1 cellular context compared by ENCODE assay signal in the genomic region with DNA sequence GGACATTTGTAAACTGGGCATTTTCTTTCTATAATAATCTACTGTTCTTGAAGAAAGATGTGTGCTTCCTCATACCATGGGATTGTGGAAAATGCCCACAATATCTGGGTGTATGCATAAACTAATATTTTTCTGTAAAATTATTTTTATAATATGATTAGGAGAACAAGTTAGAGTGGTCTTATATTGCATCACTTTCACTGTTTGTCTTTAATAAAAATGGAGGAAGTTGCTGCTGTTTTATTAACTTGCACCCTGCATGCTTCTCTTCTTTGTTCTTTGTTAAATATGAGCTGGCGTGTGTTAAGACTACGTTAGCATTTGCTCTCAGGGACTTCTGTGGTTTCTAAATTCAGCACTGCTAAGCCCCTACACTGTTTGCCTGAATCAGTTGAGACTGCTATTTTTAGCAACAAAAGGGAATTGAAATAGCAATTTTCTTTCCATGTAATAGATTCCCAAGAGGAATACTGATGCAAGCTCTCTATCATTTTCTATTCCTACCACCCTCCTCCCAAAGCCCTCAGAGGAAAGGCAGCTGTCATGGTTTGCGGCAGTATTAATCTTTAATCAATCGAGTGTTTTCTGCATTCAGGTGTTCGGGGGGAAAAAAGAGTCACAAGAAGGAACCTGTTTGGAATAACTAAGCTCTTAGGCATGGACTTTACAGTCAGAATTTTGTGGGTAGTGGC.
TF ChIP-seq lines count a peak whose summit lies in the region.

No MANE protein-coding gene starts in this region.

TF ChIP-seq in GM23338, 12 proteins besides CTCF, POLR2A, EP300 and RAD21 (continued from another document):
- TF ChIP-seq, protein P1, sequence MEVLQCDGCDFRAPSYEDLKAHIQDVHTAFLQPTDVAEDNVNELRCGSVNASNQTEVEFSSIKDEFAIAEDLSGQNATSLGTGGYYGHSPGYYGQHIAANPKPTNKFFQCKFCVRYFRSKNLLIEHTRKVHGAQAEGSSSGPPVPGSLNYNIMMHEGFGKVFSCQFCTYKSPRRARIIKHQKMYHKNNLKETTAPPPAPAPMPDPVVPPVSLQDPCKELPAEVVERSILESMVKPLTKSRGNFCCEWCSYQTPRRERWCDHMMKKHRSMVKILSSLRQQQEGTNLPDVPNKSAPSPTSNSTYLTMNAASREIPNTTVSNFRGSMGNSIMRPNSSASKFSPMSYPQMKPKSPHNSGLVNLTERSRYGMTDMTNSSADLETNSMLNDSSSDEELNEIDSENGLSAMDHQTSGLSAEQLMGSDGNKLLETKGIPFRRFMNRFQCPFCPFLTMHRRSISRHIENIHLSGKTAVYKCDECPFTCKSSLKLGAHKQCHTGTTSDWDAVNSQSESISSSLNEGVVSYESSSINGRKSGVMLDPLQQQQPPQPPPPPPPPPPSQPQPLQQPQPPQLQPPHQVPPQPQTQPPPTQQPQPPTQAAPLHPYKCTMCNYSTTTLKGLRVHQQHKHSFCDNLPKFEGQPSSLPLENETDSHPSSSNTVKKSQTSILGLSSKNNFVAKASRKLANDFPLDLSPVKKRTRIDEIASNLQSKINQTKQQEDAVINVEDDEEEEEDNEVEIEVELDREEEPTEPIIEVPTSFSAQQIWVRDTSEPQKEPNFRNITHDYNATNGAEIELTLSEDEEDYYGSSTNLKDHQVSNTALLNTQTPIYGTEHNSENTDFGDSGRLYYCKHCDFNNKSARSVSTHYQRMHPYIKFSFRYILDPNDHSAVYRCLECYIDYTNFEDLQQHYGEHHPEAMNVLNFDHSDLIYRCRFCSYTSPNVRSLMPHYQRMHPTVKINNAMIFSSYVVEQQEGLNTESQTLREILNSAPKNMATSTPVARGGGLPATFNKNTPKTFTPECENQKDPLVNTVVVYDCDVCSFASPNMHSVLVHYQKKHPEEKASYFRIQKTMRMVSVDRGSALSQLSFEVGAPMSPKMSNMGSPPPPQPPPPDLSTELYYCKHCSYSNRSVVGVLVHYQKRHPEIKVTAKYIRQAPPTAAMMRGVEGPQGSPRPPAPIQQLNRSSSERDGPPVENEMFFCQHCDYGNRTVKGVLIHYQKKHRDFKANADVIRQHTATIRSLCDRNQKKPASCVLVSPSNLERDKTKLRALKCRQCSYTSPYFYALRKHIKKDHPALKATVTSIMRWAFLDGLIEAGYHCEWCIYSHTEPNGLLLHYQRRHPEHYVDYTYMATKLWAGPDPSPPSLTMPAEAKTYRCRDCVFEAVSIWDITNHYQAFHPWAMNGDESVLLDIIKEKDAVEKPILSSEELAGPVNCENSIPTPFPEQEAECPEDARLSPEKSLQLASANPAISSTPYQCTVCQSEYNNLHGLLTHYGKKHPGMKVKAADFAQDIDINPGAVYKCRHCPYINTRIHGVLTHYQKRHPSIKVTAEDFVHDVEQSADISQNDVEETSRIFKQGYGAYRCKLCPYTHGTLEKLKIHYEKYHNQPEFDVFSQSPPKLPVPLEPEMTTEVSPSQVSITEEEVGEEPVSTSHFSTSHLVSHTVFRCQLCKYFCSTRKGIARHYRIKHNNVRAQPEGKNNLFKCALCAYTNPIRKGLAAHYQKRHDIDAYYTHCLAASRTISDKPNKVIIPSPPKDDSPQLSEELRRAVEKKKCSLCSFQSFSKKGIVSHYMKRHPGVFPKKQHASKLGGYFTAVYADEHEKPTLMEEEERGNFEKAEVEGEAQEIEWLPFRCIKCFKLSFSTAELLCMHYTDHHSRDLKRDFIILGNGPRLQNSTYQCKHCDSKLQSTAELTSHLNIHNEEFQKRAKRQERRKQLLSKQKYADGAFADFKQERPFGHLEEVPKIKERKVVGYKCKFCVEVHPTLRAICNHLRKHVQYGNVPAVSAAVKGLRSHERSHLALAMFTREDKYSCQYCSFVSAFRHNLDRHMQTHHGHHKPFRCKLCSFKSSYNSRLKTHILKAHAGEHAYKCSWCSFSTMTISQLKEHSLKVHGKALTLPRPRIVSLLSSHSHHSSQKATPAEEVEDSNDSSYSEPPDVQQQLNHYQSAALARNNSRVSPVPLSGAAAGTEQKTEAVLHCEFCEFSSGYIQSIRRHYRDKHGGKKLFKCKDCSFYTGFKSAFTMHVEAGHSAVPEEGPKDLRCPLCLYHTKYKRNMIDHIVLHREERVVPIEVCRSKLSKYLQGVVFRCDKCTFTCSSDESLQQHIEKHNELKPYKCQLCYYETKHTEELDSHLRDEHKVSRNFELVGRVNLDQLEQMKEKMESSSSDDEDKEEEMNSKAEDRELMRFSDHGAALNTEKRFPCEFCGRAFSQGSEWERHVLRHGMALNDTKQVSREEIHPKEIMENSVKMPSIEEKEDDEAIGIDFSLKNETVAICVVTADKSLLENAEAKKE (CRISPR knock-in tag; IDR thresholded peaks at IDR 0.05) = no peak
- TF ChIP-seq, protein P2, sequence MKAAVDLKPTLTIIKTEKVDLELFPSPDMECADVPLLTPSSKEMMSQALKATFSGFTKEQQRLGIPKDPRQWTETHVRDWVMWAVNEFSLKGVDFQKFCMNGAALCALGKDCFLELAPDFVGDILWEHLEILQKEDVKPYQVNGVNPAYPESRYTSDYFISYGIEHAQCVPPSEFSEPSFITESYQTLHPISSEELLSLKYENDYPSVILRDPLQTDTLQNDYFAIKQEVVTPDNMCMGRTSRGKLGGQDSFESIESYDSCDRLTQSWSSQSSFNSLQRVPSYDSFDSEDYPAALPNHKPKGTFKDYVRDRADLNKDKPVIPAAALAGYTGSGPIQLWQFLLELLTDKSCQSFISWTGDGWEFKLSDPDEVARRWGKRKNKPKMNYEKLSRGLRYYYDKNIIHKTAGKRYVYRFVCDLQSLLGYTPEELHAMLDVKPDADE (IDR thresholded peaks at IDR 0.05) = no peak
- TF ChIP-seq EZH2phosphoT487 (IDR thresholded peaks at IDR 0.05; ENCODE audit: unreplicated experiment) (no peak), STAT1 (IDR thresholded peaks at IDR 0.05; ENCODE audit: unreplicated experiment) (no peak), POLR2AphosphoS5 (IDR thresholded peaks at IDR 0.05; ENCODE audit: low read depth) (no peak), REST (IDR thresholded peaks at IDR 0.05; ENCODE audit: unreplicated experiment) (no peak), ZNF331 (CRISPR knock-in tag; IDR thresholded peaks at IDR 0.05; ENCODE audit: low read depth) (no peak), ZNF114 (CRISPR knock-in tag; IDR thresholded peaks at IDR 0.05) (no peak), NANOG (IDR thresholded peaks at IDR 0.05; ENCODE audit: borderline replicate concordance) (no peak), JUNB (IDR thresholded peaks at IDR 0.05; ENCODE audit: unreplicated experiment) (no peak)
TF ChIP-seq in GM23338: peak in this region for 0.
